ENCODE assay signal across 1 cellular context in the genomic region with DNA sequence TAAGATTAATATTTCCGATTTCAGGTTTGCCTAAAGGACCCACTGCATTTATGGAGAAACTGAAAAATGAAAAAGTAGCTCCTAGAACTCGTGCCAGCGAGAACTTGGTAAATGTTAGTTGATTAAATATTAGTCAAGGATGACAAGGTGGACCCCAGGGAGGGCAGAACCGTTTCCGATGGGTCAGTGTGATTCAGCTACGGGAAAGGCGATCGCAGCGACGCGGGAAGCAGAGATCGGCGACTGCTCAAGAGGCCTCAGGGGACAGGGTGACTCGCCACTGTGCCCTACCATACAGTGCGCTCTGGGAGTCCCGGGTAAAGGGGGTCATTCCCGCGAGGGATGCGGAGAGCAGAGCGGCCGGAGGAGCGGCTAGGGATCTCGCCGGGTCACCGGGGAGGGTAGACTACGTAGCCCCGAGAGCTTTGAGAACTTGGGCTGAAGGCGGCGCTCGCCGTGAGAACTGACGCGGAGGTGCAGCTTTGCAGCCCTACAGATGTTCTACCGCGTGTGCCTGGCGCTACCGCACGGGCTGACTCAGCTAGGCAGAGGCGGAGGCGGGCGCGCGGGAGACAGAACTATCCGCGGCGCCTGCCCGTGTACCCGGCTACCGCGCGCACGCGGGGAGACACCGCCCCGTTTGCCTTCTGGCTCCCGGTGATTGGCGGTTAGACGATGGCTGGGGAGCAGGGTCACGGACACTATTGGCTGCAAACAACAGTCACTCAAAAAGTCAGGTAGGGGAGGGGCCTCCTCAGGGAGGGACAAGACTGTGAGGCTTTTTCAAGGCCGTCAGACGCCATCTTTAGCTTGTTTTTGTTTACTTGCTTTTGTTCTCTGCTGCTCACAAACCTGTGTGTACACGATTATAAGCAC.
TF ChIP-seq lines count a peak whose summit lies in the region.

No MANE protein-coding gene starts in this region.

TF ChIP-seq in HEK293, 187 proteins besides CTCF, POLR2A, EP300 and RAD21 (continued from another document):
- TF ChIP-seq, protein P1, sequence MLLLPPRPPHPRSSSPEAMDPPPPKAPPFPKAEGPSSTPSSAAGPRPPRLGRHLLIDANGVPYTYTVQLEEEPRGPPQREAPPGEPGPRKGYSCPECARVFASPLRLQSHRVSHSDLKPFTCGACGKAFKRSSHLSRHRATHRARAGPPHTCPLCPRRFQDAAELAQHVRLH (tag by site-specific recombination; IDR thresholded peaks at IDR 0.05) = peak; percentile 85
- TF ChIP-seq, protein P2, sequence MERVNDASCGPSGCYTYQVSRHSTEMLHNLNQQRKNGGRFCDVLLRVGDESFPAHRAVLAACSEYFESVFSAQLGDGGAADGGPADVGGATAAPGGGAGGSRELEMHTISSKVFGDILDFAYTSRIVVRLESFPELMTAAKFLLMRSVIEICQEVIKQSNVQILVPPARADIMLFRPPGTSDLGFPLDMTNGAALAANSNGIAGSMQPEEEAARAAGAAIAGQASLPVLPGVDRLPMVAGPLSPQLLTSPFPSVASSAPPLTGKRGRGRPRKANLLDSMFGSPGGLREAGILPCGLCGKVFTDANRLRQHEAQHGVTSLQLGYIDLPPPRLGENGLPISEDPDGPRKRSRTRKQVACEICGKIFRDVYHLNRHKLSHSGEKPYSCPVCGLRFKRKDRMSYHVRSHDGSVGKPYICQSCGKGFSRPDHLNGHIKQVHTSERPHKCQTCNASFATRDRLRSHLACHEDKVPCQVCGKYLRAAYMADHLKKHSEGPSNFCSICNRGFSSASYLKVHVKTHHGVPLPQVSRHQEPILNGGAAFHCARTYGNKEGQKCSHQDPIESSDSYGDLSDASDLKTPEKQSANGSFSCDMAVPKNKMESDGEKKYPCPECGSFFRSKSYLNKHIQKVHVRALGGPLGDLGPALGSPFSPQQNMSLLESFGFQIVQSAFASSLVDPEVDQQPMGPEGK (tag by site-specific recombination; IDR thresholded peaks at IDR 0.05) = peak; percentile 84
- TF ChIP-seq ZNF639 (tag by site-specific recombination; IDR thresholded peaks at IDR 0.05) = peak; percentile 93
- TF ChIP-seq GLIS2 (tag by site-specific recombination; IDR thresholded peaks at IDR 0.05) = peak; percentile 76; the same call in 1 of the 2 replicates
- peak; percentile 97 for TF ChIP-seq SP2 (tag by site-specific recombination; IDR thresholded peaks at IDR 0.05)
- TF ChIP-seq, protein P3, sequence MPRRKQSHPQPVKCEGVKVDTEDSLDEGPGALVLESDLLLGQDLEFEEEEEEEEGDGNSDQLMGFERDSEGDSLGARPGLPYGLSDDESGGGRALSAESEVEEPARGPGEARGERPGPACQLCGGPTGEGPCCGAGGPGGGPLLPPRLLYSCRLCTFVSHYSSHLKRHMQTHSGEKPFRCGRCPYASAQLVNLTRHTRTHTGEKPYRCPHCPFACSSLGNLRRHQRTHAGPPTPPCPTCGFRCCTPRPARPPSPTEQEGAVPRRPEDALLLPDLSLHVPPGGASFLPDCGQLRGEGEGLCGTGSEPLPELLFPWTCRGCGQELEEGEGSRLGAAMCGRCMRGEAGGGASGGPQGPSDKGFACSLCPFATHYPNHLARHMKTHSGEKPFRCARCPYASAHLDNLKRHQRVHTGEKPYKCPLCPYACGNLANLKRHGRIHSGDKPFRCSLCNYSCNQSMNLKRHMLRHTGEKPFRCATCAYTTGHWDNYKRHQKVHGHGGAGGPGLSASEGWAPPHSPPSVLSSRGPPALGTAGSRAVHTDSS (tag by site-specific recombination; IDR thresholded peaks at IDR 0.05) = 0 out of 2 replicates have a peak, but pooled peaks have one; percentile 11
- TF ChIP-seq, protein P4, sequence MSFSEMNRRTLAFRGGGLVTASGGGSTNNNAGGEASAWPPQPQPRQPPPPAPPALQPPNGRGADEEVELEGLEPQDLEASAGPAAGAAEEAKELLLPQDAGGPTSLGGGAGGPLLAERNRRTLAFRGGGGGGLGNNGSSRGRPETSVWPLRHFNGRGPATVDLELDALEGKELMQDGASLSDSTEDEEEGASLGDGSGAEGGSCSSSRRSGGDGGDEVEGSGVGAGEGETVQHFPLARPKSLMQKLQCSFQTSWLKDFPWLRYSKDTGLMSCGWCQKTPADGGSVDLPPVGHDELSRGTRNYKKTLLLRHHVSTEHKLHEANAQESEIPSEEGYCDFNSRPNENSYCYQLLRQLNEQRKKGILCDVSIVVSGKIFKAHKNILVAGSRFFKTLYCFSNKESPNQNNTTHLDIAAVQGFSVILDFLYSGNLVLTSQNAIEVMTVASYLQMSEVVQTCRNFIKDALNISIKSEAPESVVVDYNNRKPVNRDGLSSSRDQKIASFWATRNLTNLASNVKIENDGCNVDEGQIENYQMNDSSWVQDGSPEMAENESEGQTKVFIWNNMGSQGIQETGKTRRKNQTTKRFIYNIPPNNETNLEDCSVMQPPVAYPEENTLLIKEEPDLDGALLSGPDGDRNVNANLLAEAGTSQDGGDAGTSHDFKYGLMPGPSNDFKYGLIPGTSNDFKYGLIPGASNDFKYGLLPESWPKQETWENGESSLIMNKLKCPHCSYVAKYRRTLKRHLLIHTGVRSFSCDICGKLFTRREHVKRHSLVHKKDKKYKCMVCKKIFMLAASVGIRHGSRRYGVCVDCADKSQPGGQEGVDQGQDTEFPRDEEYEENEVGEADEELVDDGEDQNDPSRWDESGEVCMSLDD (tag by site-specific recombination; IDR thresholded peaks at IDR 0.05) = peak; percentile 84
- TF ChIP-seq ZNF2 (tag by site-specific recombination; IDR thresholded peaks at IDR 0.05) = peak; percentile 97
- TF ChIP-seq ZSCAN4 (tag by site-specific recombination; IDR thresholded peaks at IDR 0.05) = 0 out of 2 replicates have a peak, but pooled peaks have one; percentile 15
- TF ChIP-seq ZSCAN16 (tag by site-specific recombination; IDR thresholded peaks at IDR 0.05) = no peak
- peak; percentile 45; the same call in 1 of the 2 replicates for TF ChIP-seq ZNF843 (tag by site-specific recombination; IDR thresholded peaks at IDR 0.05)
- peak; percentile 98 for TF ChIP-seq ZNF600 (tag by site-specific recombination; IDR thresholded peaks at IDR 0.05)
- TF ChIP-seq ZNF837 (tag by site-specific recombination; IDR thresholded peaks at IDR 0.05) = 0 out of 2 replicates have a peak, but pooled peaks have one; percentile 30
- TF ChIP-seq ZXDB (tag by site-specific recombination; IDR thresholded peaks at IDR 0.05) = peak; percentile 95
- TF ChIP-seq ZNF366 (tag by site-specific recombination; conservative IDR thresholded peaks at IDR 0.05) = 0 out of 2 replicates have a peak, but pooled peaks have one; percentile 16
- peak; percentile 27; the same call in 1 of the 2 replicates for TF ChIP-seq FEZF1 (tag by site-specific recombination; IDR thresholded peaks at IDR 0.05)
- TF ChIP-seq ZNF211 (tag by site-specific recombination; IDR thresholded peaks at IDR 0.05; ENCODE audit: low read depth) = no peak
- TF ChIP-seq ZNF341 (tag by site-specific recombination; IDR thresholded peaks at IDR 0.05; ENCODE audit: low read depth) = peak; percentile 46
- TF ChIP-seq ZFP41 (tag by site-specific recombination; IDR thresholded peaks at IDR 0.05; ENCODE audit: borderline replicate concordance) = no peak
- TF ChIP-seq REST (tag by site-specific recombination; IDR thresholded peaks at IDR 0.05) = peak; percentile 34; the same call in 1 of the 2 replicates
- no peak for TF ChIP-seq ZNF501 (tag by site-specific recombination; IDR thresholded peaks at IDR 0.05)
- TF ChIP-seq ZNF518A (tag by site-specific recombination; conservative IDR thresholded peaks at IDR 0.05; ENCODE audit: low read depth) = 0 out of 2 replicates have a peak, but pooled peaks have one; percentile 16
- TF ChIP-seq, protein P5, sequence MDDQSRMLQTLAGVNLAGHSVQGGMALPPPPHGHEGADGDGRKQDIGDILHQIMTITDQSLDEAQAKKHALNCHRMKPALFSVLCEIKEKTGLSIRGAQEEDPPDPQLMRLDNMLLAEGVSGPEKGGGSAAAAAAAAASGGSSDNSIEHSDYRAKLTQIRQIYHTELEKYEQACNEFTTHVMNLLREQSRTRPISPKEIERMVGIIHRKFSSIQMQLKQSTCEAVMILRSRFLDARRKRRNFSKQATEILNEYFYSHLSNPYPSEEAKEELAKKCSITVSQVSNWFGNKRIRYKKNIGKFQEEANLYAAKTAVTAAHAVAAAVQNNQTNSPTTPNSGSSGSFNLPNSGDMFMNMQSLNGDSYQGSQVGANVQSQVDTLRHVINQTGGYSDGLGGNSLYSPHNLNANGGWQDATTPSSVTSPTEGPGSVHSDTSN (CRISPR knock-in tag; IDR thresholded peaks at IDR 0.05) = peak; percentile 79; the same call in 1 of the 2 replicates
